In genomic region chr1:94805912-94806311, GRCh38 we compare ENCODE assay signal across 8 cellular contexts. TPM values are rescaled to one million over a fixed set of nuclear protein-coding genes. Genes with fewer than 3 reads are reported as not detected.
DNase-seq lines count a peak whose midpoint lies in the region; FAIRE-seq and TF ChIP-seq lines count a peak whose summit lies in the region.

No MANE protein-coding gene starts in this region.

- H3K9me2 ChIP-seq in Karpas-422 (replicated peaks; ENCODE audit: insufficient read depth, low read length) = no peaks in the 10 kb centered on the region

- H3K27ac ChIP-seq in C4-2B (no peak overlapping the region), Karpas-422 (ENCODE audit: low read length) (no peak overlapping the region), astrocyte (ENCODE audit: low read depth, low read length) (no peak overlapping the region)

- H3K36me3 ChIP-seq in Karpas-422 (ENCODE audit: insufficient read depth, low read length) (no peaks in the 10 kb centered on the region), astrocyte (ENCODE audit: insufficient read depth, low read length) (no peaks in the 10 kb centered on the region), skeletal muscle satellite cell (ENCODE audit: insufficient read depth, low read length) (no peaks in the 10 kb centered on the region)

- peak overlapping the region; percentile 24 for H3K4me3 Mint-ChIP-seq in astrocyte (ENCODE audit: unreplicated experiment)

- H3K9me3 ChIP-seq in Karpas-422 (ENCODE audit: low read length) (no peaks in the 10 kb centered on the region), astrocyte (ENCODE audit: insufficient read depth, low read depth, low read length) (no peaks in the 10 kb centered on the region), skeletal muscle satellite cell (replicated peaks; ENCODE audit: low read length) (no peaks in the 10 kb centered on the region)

- H3K4me2 ChIP-seq in Karpas-422 (ENCODE audit: low read depth, low read length, poor library complexity, severe bottlenecking) (no peak overlapping the region), astrocyte (ENCODE audit: low read length) (peak overlapping the region; percentile 56), skeletal muscle satellite cell (ENCODE audit: low read length) (peak overlapping the region; percentile 70)

- TF ChIP-seq CTCF in C4-2B (conservative IDR thresholded peaks at IDR 0.05) (peak; percentile 99), astrocyte (IDR thresholded peaks at IDR 0.05; ENCODE audit: insufficient read depth, low read depth, low read length) (peak; percentile 99)

- no peak overlapping the region for H2AFZ ChIP-seq in Karpas-422 (ENCODE audit: low read length)
- H2AFZ ChIP-seq in astrocyte (ENCODE audit: low read depth, low read length) = no peak overlapping the region

- no peaks in the 10 kb centered on the region for H3K79me2 ChIP-seq in Karpas-422 (ENCODE audit: low read length)
- H3K79me2 ChIP-seq in astrocyte (ENCODE audit: insufficient read depth, low read length) = no peaks in the 10 kb centered on the region

- DNase-seq in GM19238 (ENCODE audit: insufficient read length, low spot score) (peak; percentile 22), Karpas-422 (peak; percentile 78), T follicular helper cell (ENCODE audit: low read depth) (peak; percentile 11), astrocyte (ENCODE audit: low read depth) (no peak), hepatic stellate cell (ENCODE audit: low spot score) (peak; percentile 40), GDM1 (lab: John Stamatoyannopoulos, UW) (no peak)

- H3K27me3 ChIP-seq in Karpas-422 (ENCODE audit: low read length) (no peaks in the 10 kb centered on the region), astrocyte (ENCODE audit: insufficient read depth, low read length) (peaks cover 2% of the 10 kb centered on the region), skeletal muscle satellite cell (ENCODE audit: control insufficient read depth, insufficient read depth, low read length) (no peaks in the 10 kb centered on the region)

- no peaks in the 10 kb centered on the region for H3K36me3 Mint-ChIP-seq in astrocyte (ENCODE audit: low read depth, unreplicated experiment)

- no peak overlapping the region for H3K9ac ChIP-seq in Karpas-422 (ENCODE audit: low read length)
- no peak overlapping the region for H3K9ac ChIP-seq in astrocyte (ENCODE audit: low read length)
- no peak overlapping the region for H3K9ac ChIP-seq in skeletal muscle satellite cell (ENCODE audit: low read depth, low read length)

- H3K27ac Mint-ChIP-seq in astrocyte (ENCODE audit: unreplicated experiment) = peak overlapping the region; percentile 83

- H3K4me1 ChIP-seq in Karpas-422 (ENCODE audit: low read length) (peaks cover 5% of the 10 kb centered on the region), astrocyte (ENCODE audit: insufficient read depth, low read length) (peaks cover 27% of the 10 kb centered on the region), skeletal muscle satellite cell (ENCODE audit: control insufficient read depth, insufficient read depth, low read length) (peaks cover 22% of the 10 kb centered on the region)

- no peak for FAIRE-seq in astrocyte (lab: Jason Lieb, UNC)

- no peak overlapping the region for H3K4me3 ChIP-seq in Karpas-422 (ENCODE audit: low read length)
- H3K4me3 ChIP-seq in astrocyte (ENCODE audit: insufficient read depth, low read depth, low read length) = no peak overlapping the region
- peak overlapping the region; percentile 14 for H3K4me3 ChIP-seq in skeletal muscle satellite cell (ENCODE audit: low read length)

- H4K20me1 ChIP-seq in Karpas-422 (ENCODE audit: insufficient read depth, low read depth, low read length) (no peaks in the 10 kb centered on the region), astrocyte (ENCODE audit: insufficient read depth, low read length) (no peaks in the 10 kb centered on the region)

- H3K4me1 Mint-ChIP-seq in astrocyte (ENCODE audit: low read depth, unreplicated experiment) = peaks cover 32% of the 10 kb centered on the region

- no peaks in the 10 kb centered on the region for H3K9me3 Mint-ChIP-seq in astrocyte (ENCODE audit: unreplicated experiment)

- no peaks in the 10 kb centered on the region for H3K27me3 Mint-ChIP-seq in astrocyte (ENCODE audit: low read depth, unreplicated experiment)

RNA-seq across cellular contexts. Expression of gene SLC44A3, which starts 14.2 kb away (rescaled TPM):
- total RNA-seq in Karpas-422 (2014; rRNA removed; shearing (Covaris generic); ENCODE audit: low replicate concordance) = not detected in 2 replicates
- 3.7 and 4.7 TPM in 2 replicates for total RNA-seq in astrocyte
- 0.44 and 1.0 TPM in 2 replicates for total RNA-seq in skeletal muscle satellite cell (2012; rRNA removed)

Comparison
In these comparisons a context has a peak if more than half of its experiments do, and no peak if none do; other contexts are left out.
1. DNase-seq: peak in GM19238 (single experiment), Karpas-422 (single experiment), T follicular helper cell (single experiment) and hepatic stellate cell (single experiment); none in astrocyte (single experiment) and GDM1 (single experiment).